Comparison of ENCODE assay signal across 17 cellular contexts in the genomic region with DNA sequence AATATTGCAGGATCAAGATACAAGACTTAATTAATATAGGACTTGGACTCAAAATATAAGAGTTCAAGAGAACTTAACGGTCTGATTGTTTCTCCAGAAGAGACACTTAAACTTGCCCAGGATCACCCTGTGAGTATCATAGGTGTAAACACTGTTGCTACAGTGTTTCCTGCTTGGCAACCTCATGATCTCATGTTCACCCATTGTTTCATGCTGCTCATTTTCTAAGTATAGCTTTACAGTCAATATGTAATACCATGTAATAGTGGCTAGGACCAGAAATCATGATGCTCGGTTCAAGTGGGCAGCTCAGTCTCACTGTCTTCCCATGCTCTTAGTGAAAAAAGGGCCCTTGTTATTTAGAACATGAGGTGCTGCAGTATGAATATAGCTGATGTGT.
DNase-seq lines count a peak whose midpoint lies in the region; ATAC-seq and TF ChIP-seq lines count a peak whose summit lies in the region.
"Had no signal": no experiment of that assay in that cellular context is flagged by ENCODE, and none has a peak within 500 bp of the region (broad histone marks: within the 10 kb centered on the region; RNA-seq: fewer than 3 reads in every experiment).

No MANE protein-coding gene starts in this region.

- peak; percentile 27 for DNase-seq in DMS53 (lab: John Stamatoyannopoulos, UW)
- no peak for DNase-seq in DMS53 treated with DMSO at 0.1 percent for 48 hours (lab: John Stamatoyannopoulos, UW; ENCODE audit: unreplicated experiment)
- DNase-seq in heart right ventricle, result no peak
- DNase-seq in left ventricle myocardium inferior, result no peak
- no peak for DNase-seq in gastrocnemius medialis
- no peak for DNase-seq in NCI-H2196 (lab: John Stamatoyannopoulos, UW; ENCODE audit: unreplicated experiment)
- DNase-seq: 8988T; CD8-positive, alpha-beta T cell; GF-D8; GOT3; NCI-H1930; NCI-H446 treated with DMSO at 0.1 percent for 48 hours; NCI-H774; PC-3 had no signal

- TF ChIP-seq POLR2A in gastrocnemius medialis (IDR thresholded peaks at IDR 0.05), result no peak

- H3K27ac ChIP-seq in heart right ventricle, result no peak overlapping the region
- H3K27ac ChIP-seq in left ventricle myocardium inferior (replicated peaks), result no peak overlapping the region
- H3K27ac ChIP-seq in gastrocnemius medialis, result no peak overlapping the region
- H3K27ac ChIP-seq: HL-60 had no signal

- TF ChIP-seq CTCF in heart right ventricle (IDR thresholded peaks at IDR 0.05) (no peak), left ventricle myocardium inferior (IDR thresholded peaks at IDR 0.05; ENCODE audit: borderline replicate concordance) (no peak), gastrocnemius medialis (IDR thresholded peaks at IDR 0.05 in 4 of 5, conservative IDR thresholded peaks at IDR 0.05 in 1 of 5) (no peak)

- WGBS in heart right ventricle, 2 donors, result 65 to 70% methylated on average over 2 of the region's 2 CpGs

- in situ Hi-C loops in gastrocnemius medialis (cut with MboI; ENCODE audit: low sequenced_read_pairs in 4 of 4), result no loop called here

- H3K27me3 ChIP-seq in heart right ventricle, result no peaks in the 10 kb centered on the region
- no peaks in the 10 kb centered on the region for H3K27me3 ChIP-seq in left ventricle myocardium inferior (ENCODE audit: low read depth)
- H3K27me3 ChIP-seq in gastrocnemius medialis, result no peaks in the 10 kb centered on the region

- H3K36me3 ChIP-seq in heart right ventricle (peaks cover 0 to 3% (median 0%) of the 10 kb centered on the region in 9 donors), left ventricle myocardium inferior (no peaks in the 10 kb centered on the region), gastrocnemius medialis (no peaks in the 10 kb centered on the region)

- peaks cover 0 to 2% (median 0%) of the 10 kb centered on the region in 11 donors for H3K9me3 ChIP-seq in heart right ventricle
- peaks cover 5% of the 10 kb centered on the region for H3K9me3 ChIP-seq in left ventricle myocardium inferior (replicated peaks)
- no peaks in the 10 kb centered on the region for H3K9me3 ChIP-seq in gastrocnemius medialis

- ATAC-seq in heart right ventricle (peak in 6 of 8 donors; percentile 29 to 73 (median 52)), esophagus mucosa (peak; percentile 86), gastrocnemius medialis (peak; percentile 36 to 61), GM19455 (IDR thresholded peaks at IDR 0.05; ENCODE audit: unreplicated experiment) (no peak)
- ATAC-seq: CD8-positive, alpha-beta T cell; PC-3 had no signal

- no peak overlapping the region for H3K4me3 ChIP-seq in heart right ventricle
- H3K4me3 ChIP-seq in left ventricle myocardium inferior, result no peak overlapping the region
- no peak overlapping the region for H3K4me3 ChIP-seq in gastrocnemius medialis

- intact Hi-C loops in heart right ventricle (cut with DNase I) (no loop called here), left ventricle myocardium inferior (cut with micrococcal nuclease) (no loop called here), gastrocnemius medialis (cut with DNase I; ENCODE audit: low total_unique reads) (no loop called here)

- H3K4me1 ChIP-seq in heart right ventricle, result peaks cover 0 to 28% (median 0%) of the 10 kb centered on the region in 9 donors
- peaks cover 19% of the 10 kb centered on the region for H3K4me1 ChIP-seq in left ventricle myocardium inferior
- H3K4me1 ChIP-seq in gastrocnemius medialis, result peaks cover 10 to 16% of the 10 kb centered on the region in 2 donors
